17 cellular contexts compared by ENCODE assay signal in genomic region chr18:63908858-63909257, GRCh38. TPM values are rescaled to one million over a fixed set of nuclear protein-coding genes. Genes with fewer than 3 reads are reported as not detected.
A peak's percentile ranks its signal among the peaks of the same experiment; 100 is the strongest.
DNase-seq lines count a peak whose midpoint lies in the region; ATAC-seq and TF ChIP-seq lines count a peak whose summit lies in the region.
"Had no signal": no experiment of that assay in that cellular context is flagged by ENCODE, and none has a peak within 500 bp of the region (broad histone marks: within the 10 kb centered on the region; RNA-seq: fewer than 3 reads in every experiment).

No MANE protein-coding gene starts in this region.

- intact Hi-C loops in psoas muscle (cut with DNase I): no loop called here
- intact Hi-C loops in breast epithelium (cut with DNase I; ENCODE audit: low total_unique reads): no loop called here

- ATAC-seq in stimulated activated naive CD8-positive, alpha-beta T cell treated with anti-CD3 and anti-CD28 coated beads, Interleukin-15, amount 100 ng/mL, for 72 hours: peak; percentile 67
- no peak for ATAC-seq in stimulated activated naive CD8-positive, alpha-beta T cell treated with anti-CD3 and anti-CD28 coated beads, Interleukin-15, Interleukin-2, amounts not matched to agents 100 U/mL and 50 U/mL, for 24 hours
- ATAC-seq in GM18870 (IDR thresholded peaks at IDR 0.05; ENCODE audit: unreplicated experiment) (peak; percentile 28), HG02885 (IDR thresholded peaks at IDR 0.05; ENCODE audit: poor library complexity, unreplicated experiment) (peak; percentile 29), psoas muscle (no peak)
- ATAC-seq: CD8-positive, alpha-beta T cell had no signal

- H3K36me3 ChIP-seq in neutrophil: no peaks in the 10 kb centered on the region
- no peaks in the 10 kb centered on the region for H3K36me3 ChIP-seq in psoas muscle (ENCODE audit: insufficient read depth in 1 of 2, low read depth in 1 of 2)
- no peaks in the 10 kb centered on the region for H3K36me3 ChIP-seq in breast epithelium
- H3K36me3 ChIP-seq: BE2C had no signal

- WGBS in psoas muscle, 3 donors: 83 to 94% (median 90%) methylated on average over 1 of the region's 1 CpG

- peaks cover 66 to 73% of the 10 kb centered on the region in 2 experiments for H3K4me1 ChIP-seq in neutrophil (ENCODE audit: control insufficient read depth in 1 of 2, insufficient read depth in 1 of 2, low read depth in 1 of 2, low read length in 1 of 2)
- no peaks in the 10 kb centered on the region for H3K4me1 ChIP-seq in psoas muscle
- H3K4me1 ChIP-seq in breast epithelium: no peaks in the 10 kb centered on the region
- H3K4me1 ChIP-seq: BE2C had no signal

- peak overlapping the region; percentile 70 for H3K27ac ChIP-seq in neutrophil
- H3K27ac ChIP-seq in psoas muscle: no peak overlapping the region
- no peak overlapping the region for H3K27ac ChIP-seq in breast epithelium

- H3K27me3 Mint-ChIP-seq in stimulated activated naive CD8-positive, alpha-beta T cell treated with anti-CD3 and anti-CD28 coated beads, Interleukin-15, amount 100 ng/mL, for 72 hours: peaks cover 34% of the 10 kb centered on the region

- TF ChIP-seq POLR2A in breast epithelium (IDR thresholded peaks at IDR 0.05): no peak

- H3K4me3 Mint-ChIP-seq in stimulated activated naive CD8-positive, alpha-beta T cell treated with anti-CD3 and anti-CD28 coated beads, Interleukin-15, amount 100 ng/mL, for 72 hours: peak overlapping the region in 1 of 2 donors; percentile 49
- H3K4me3 Mint-ChIP-seq: CD8-positive, alpha-beta T cell had no signal

- TF ChIP-seq CTCF in neutrophil (IDR thresholded peaks at IDR 0.05): no peak
- no peak for TF ChIP-seq CTCF in psoas muscle (IDR thresholded peaks at IDR 0.05)
- no peak for TF ChIP-seq CTCF in breast epithelium (IDR thresholded peaks at IDR 0.05)

- no peaks in the 10 kb centered on the region for H3K9me3 ChIP-seq in neutrophil
- no peaks in the 10 kb centered on the region for H3K9me3 ChIP-seq in psoas muscle
- H3K9me3 ChIP-seq in breast epithelium: no peaks in the 10 kb centered on the region
- H3K9me3 ChIP-seq: BE2C, SK-N-SH had no signal

- no peaks in the 10 kb centered on the region for H3K9me3 Mint-ChIP-seq in stimulated activated naive CD8-positive, alpha-beta T cell treated with anti-CD3 and anti-CD28 coated beads, Interleukin-15, amount 100 ng/mL, for 72 hours
- H3K9me3 Mint-ChIP-seq: CD8-positive, alpha-beta T cell had no signal

- H3K27me3 ChIP-seq in neutrophil: no peaks in the 10 kb centered on the region
- peaks cover 0 to 2% (median 0%) of the 10 kb centered on the region in 3 donors for H3K27me3 ChIP-seq in psoas muscle (ENCODE audit: insufficient read depth in 3 of 3, low read length in 2 of 3)
- no peaks in the 10 kb centered on the region for H3K27me3 ChIP-seq in breast epithelium
- H3K27me3 ChIP-seq: BE2C had no signal

- no peaks in the 10 kb centered on the region for H3K4me1 Mint-ChIP-seq in stimulated activated naive CD8-positive, alpha-beta T cell treated with anti-CD3 and anti-CD28 coated beads, Interleukin-15, amount 100 ng/mL, for 72 hours

- H3K4me3 ChIP-seq in neutrophil (ENCODE audit: low read depth in 1 of 2, low read length in 1 of 2): peak overlapping the region; percentile 9 to 13
- no peak overlapping the region for H3K4me3 ChIP-seq in psoas muscle
- H3K4me3 ChIP-seq in breast epithelium: no peak overlapping the region

- no peak for DNase-seq in stimulated activated naive CD8-positive, alpha-beta T cell treated with anti-CD3 and anti-CD28 coated beads, Interleukin-15, amount 100 ng/mL, for 72 hours
- DNase-seq in stimulated activated naive CD8-positive, alpha-beta T cell treated with anti-CD3 and anti-CD28 coated beads, Interleukin-15, Interleukin-2, amounts not matched to agents 100 U/mL and 50 U/mL, for 24 hours: no peak
- DNase-seq in midbrain (lab: John Stamatoyannopoulos, UW): no peak
- no peak for DNase-seq in psoas muscle
- no peak for DNase-seq in breast epithelium (ENCODE audit: low spot score in 2 of 2)
- DNase-seq: BE2C; CD8-positive, alpha-beta T cell; GF-D8; NCI-H1436; NCI-H2029 treated with DMSO at 0.1 percent for 48 hours; NCI-H526; SK-N-SH had no signal

- H3K27ac Mint-ChIP-seq in stimulated activated naive CD8-positive, alpha-beta T cell treated with anti-CD3 and anti-CD28 coated beads, Interleukin-15, amount 100 ng/mL, for 72 hours: peak overlapping the region in 1 of 2 donors; percentile 34
- H3K27ac Mint-ChIP-seq: CD8-positive, alpha-beta T cell had no signal

RNA-seq across cellular contexts. Expression of gene SERPINB10, which starts 1.1 kb away (rescaled TPM):
- total RNA-seq in psoas muscle (under 1 TPM in 1 of 4 donors, not detected in 3; 0.39 TPM), breast epithelium (under 1 TPM in 1 of 3 donors, not detected in 2; 0.15 TPM)
- not detected for polyA plus RNA-seq in psoas muscle
- total RNA-seq: CD8-positive, alpha-beta T cell; H1; T-helper 1 cell treated with Interleukin-12 subunit alpha and Interleukin-12 subunit beta and Interleukin-4 antibody, amounts not matched to agents 30 ng/mL and 1 ng/mL, for 36 hours had no signal
- polyA plus RNA-seq: H1 had no signal

RNA-seq across cellular contexts. Expression of gene SERPINB2, which starts 21.4 kb away (rescaled TPM):
- total RNA-seq in psoas muscle: under 1 TPM in 2 of 4 donors, not detected in 2; 0.20 to 0.22 TPM
- polyA plus RNA-seq in psoas muscle: under 1 TPM in 2 of 3 donors, not detected in 1; 0.03 to 0.15 TPM
- total RNA-seq in breast epithelium: 10 to 100 TPM in 1 of 3 donors, under 1 TPM in 1, not detected in 1; 0.32 to 16.2 TPM
- total RNA-seq: CD8-positive, alpha-beta T cell; H1; T-helper 1 cell treated with Interleukin-12 subunit alpha and Interleukin-12 subunit beta and Interleukin-4 antibody, amounts not matched to agents 30 ng/mL and 1 ng/mL, for 36 hours had no signal
- polyA plus RNA-seq: H1 had no signal

RNA-seq across cellular contexts. Expression of gene HMSD, which starts 40.2 kb away (rescaled TPM):
- total RNA-seq in psoas muscle (not detected), breast epithelium (under 1 TPM in 1 of 3 donors, not detected in 2; 0.29 TPM)
- under 1 TPM in 1 of 3 donors, not detected in 2; 0.03 TPM for polyA plus RNA-seq in psoas muscle
- total RNA-seq: CD8-positive, alpha-beta T cell had no signal
- polyA plus RNA-seq: SK-N-SH had no signal

Comparison
In these comparisons a context has a peak if more than half of its experiments do, and no peak if none do; other contexts are left out.
1. ATAC-seq: peak in stimulated activated naive CD8-positive, alpha-beta T cell treated with anti-CD3 and anti-CD28 coated beads, Interleukin-15, amount 100 ng/mL, for 72 hours (single experiment), GM18870 (single experiment) and HG02885 (single experiment); none in stimulated activated naive CD8-positive, alpha-beta T cell treated with anti-CD3 and anti-CD28 coated beads, Interleukin-15, Interleukin-2, amounts not matched to agents 100 U/mL and 50 U/mL, for 24 hours (single experiment) and psoas muscle (0 of 4).
2. H3K4me3 ChIP-seq: peak in neutrophil (2 of 2); none in psoas muscle (single experiment) and breast epithelium (0 of 3).